2 cellular contexts compared by ENCODE assay signal in the genomic region with DNA sequence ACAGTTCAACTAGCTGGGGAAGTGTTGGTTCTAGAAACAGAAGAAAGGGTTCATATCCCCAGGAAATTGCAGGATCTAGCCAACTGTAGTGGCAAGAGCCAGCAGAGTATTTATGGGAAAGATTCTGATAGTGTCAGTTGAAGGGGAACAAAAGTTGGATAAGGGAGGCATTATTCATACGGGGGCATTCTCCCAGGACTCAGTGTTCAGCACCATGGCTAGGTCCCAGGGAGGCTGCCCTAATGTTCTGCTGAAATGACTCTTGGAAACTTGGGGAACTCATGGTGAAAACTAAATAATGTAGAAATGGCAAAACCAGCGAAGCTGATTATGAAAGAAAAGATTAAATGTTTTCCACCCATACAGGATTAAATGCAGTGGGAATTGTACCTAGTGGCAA.
TF ChIP-seq lines count a peak whose summit lies in the region.

No MANE protein-coding gene starts in this region.

TF ChIP-seq in HCT116, 20 proteins besides CTCF, POLR2A, EP300 and RAD21:
- TF ChIP-seq SIN3A (IDR thresholded peaks at IDR 0.05; ENCODE audit: low read depth), result no peak
- TF ChIP-seq REST (IDR thresholded peaks at IDR 0.05; ENCODE audit: low read depth), result 0 out of 2 replicates have a peak, but pooled peaks have one; percentile 2
TF ChIP-seq in HCT116: peak in this region for 1.

TF ChIP-seq in GM12878, 131 proteins besides CTCF, POLR2A, EP300 and RAD21:
- no peak for TF ChIP-seq RFX5 (IDR thresholded peaks at IDR 0.05; ENCODE audit: low read depth, low read length)
- TF ChIP-seq REST (IDR thresholded peaks at IDR 0.05; ENCODE audit: low read depth, low read length), result peak; percentile 78
- no peak for TF ChIP-seq NFXL1 (IDR thresholded peaks at IDR 0.05; ENCODE audit: borderline replicate concordance)
- TF ChIP-seq MEF2B (IDR thresholded peaks at IDR 0.05; ENCODE audit: partially characterized antibody, poor library complexity, severe bottlenecking), result no peak
- TF ChIP-seq FOXM1 (IDR thresholded peaks at IDR 0.05; ENCODE audit: low read depth, low read length), result no peak
